In genomic region chr10:52949899-52950298, GRCh38 we compare ENCODE assay signal across 12 cellular contexts.
DNase-seq lines count a peak whose midpoint lies in the region; ATAC-seq and FAIRE-seq lines count a peak whose summit lies in the region.
"Had no signal": no experiment of that assay in that cellular context is flagged by ENCODE, and none has a peak within 500 bp of the region (broad histone marks: within the 10 kb centered on the region; RNA-seq: fewer than 3 reads in every experiment).

No MANE protein-coding gene starts in this region.

- H3K9me3 ChIP-seq in small intestine (ENCODE audit: control insufficient read depth, low read depth), result no peaks in the 10 kb centered on the region
- H3K9me3 ChIP-seq: left lung, thoracic aorta had no signal

- no peak for FAIRE-seq in small intestine (lab: Jason Lieb, UNC)
- FAIRE-seq: TTC549 had no signal

- H3K36me3 ChIP-seq in small intestine (ENCODE audit: control insufficient read depth in 2 of 2, insufficient read depth in 2 of 2, low read length in 2 of 2), result no peaks in the 10 kb centered on the region
- H3K36me3 ChIP-seq: left lung, thoracic aorta had no signal

- no peak overlapping the region for H3K27ac ChIP-seq in small intestine (ENCODE audit: low read depth in 1 of 2, low read length in 1 of 2)
- H3K27ac ChIP-seq: left lung, thoracic aorta had no signal

- H3K27me3 ChIP-seq in small intestine (ENCODE audit: control insufficient read depth in 2 of 2, insufficient read depth in 2 of 2, low read length in 2 of 2), result no peaks in the 10 kb centered on the region
- H3K27me3 ChIP-seq: left lung had no signal

- H3K4me3 ChIP-seq in small intestine (ENCODE audit: low read depth in 1 of 2, low read length in 2 of 2), result no peak overlapping the region
- H3K4me3 ChIP-seq: left lung, thoracic aorta had no signal

- peak; percentile 45 for DNase-seq in NCI-H748 (lab: John Stamatoyannopoulos, UW; ENCODE audit: unreplicated experiment)
- no peak for DNase-seq in NCI-H748 treated with DMSO at 0.1 percent for 48 hours (lab: John Stamatoyannopoulos, UW)
- peak; percentile 51 for DNase-seq in RPMI8226
- DNase-seq in islet precursor cell, result peak; percentile 59
- DNase-seq in small intestine, result peak; percentile 60
- no peak for DNase-seq in dermis blood vessel endothelial cell
- DNase-seq: 8988T, left lung had no signal

- no peaks in the 10 kb centered on the region for H3K4me1 ChIP-seq in small intestine (ENCODE audit: control insufficient read depth in 2 of 2, insufficient read depth in 1 of 2, low read depth in 1 of 2, low read length in 1 of 2)
- H3K4me1 ChIP-seq: left lung had no signal

- WGBS in small intestine, 3 donors, result 20 to 67% (median 41%) methylated on average over 13 of the region's 13 CpGs

- ATAC-seq in HG03139 (IDR thresholded peaks at IDR 0.05; ENCODE audit: unreplicated experiment) (no peak), GM21825 (IDR thresholded peaks at IDR 0.05; ENCODE audit: unreplicated experiment) (no peak)
- ATAC-seq: left lung had no signal

Comparison
In these comparisons a context has a peak if more than half of its experiments do, and no peak if none do; other contexts are left out.
1. DNase-seq: peak in NCI-H748 (single experiment), RPMI8226 (single experiment), islet precursor cell (single experiment) and small intestine (single experiment); none in NCI-H748 treated with DMSO at 0.1 percent for 48 hours (single experiment) and dermis blood vessel endothelial cell (single experiment).